ENCODE assay signal across 19 cellular contexts in the genomic region with DNA sequence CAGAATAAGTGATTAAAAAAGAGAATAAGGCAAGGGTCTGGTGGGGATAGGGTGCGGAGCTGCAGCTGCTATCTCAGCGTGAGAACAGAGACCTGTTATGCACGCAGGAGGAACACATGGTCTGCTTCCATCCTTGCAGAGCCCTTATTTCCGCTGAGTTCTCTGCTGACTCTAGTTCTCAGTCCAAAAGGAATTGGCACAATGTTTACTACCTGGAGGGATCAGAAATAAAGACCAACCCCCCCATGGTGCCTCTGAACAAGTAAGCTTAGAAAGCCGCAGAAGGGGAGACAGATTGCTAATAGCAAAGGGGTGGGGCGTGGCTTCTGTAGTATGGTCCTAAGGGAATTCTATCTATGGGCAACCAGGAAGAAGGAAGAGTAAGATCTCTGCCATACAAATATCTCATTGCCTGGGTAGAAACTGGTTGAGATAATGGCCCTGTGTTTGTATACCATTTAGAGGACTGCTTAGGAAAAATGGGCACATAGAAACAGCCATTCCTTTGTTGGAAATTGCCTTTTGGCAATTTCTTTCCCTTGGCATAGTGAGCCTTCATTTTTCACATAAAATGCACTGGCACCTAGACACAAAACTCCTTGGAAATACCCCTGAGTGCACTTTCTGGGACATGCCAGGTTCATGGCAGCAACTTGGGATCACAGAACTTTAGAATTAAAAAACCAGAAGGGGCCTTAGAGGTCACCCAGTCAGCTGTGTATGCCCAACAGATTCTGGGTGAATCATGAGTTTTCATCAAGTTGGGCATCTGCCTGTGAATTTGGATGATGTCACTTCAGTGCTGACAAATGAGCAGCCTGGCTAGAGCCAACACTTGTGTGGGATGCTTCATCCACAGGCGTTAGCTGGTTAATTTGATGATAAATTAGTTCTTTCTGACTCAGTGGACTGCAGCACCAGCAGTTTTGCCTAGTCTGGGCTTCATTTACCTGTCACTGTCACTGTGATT. TPM values are rescaled to one million over a fixed set of nuclear protein-coding genes. Genes with fewer than 3 reads are reported as not detected.
DNase-seq lines count a peak whose midpoint lies in the region; ATAC-seq and TF ChIP-seq lines count a peak whose summit lies in the region.
"Had no signal": no experiment of that assay in that cellular context is flagged by ENCODE, and none has a peak within 500 bp of the region (broad histone marks: within the 10 kb centered on the region; RNA-seq: fewer than 3 reads in every experiment).

No MANE protein-coding gene starts in this region.

- in situ Hi-C loops in GM23248 (cut with MboI): no loop called here
- in situ Hi-C loops in ACHN (cut with HindIII; ENCODE audit: low pct_ligation_motif_present, low pct_unique_long_range_greater_than_20kb, low sequenced_read_pairs): no loop called here

- H3K9me2 ChIP-seq in GM23248 (ENCODE audit: insufficient read depth): no peaks in the 10 kb centered on the region

- DNase-seq in AG10803 (ENCODE audit: low read depth): peak; percentile 10
- DNase-seq in GM23248: peak; percentile 81
- peak; percentile 93 to 98 for DNase-seq in NCI-H446 (lab: John Stamatoyannopoulos, UW)
- peak; percentile 9 for DNase-seq in fibroblast of peridontal ligament (ENCODE audit: extremely low read depth)
- DNase-seq in SW 1271 (lab: John Stamatoyannopoulos, UW): no peak
- DNase-seq in ACHN: no peak
- no peak for DNase-seq in NCI-H1417 treated with DMSO at 0.1 percent for 48 hours (lab: John Stamatoyannopoulos, UW)
- DNase-seq: activated CD8-positive, alpha-beta T cell treated with anti-CD3 and anti-CD28 coated beads for 36 hours; AML-193; DND-41; heart left ventricle; midbrain; NCI-H1930; stimulated activated CD4-positive, alpha-beta T cell treated with anti-CD3 and anti-CD28 coated beads, Interleukin-4, amount 100 ng/mL, for 24 hours had no signal

- H3K27ac ChIP-seq in GM23248: 0 out of 2 replicates have a peak overlapping the region, but pooled peaks have one; percentile 15
- H3K27ac ChIP-seq: coronary artery, epithelial cell of prostate, heart left ventricle had no signal

- TF ChIP-seq CTCF in AG10803 (conservative IDR thresholded peaks at IDR 0.05; ENCODE audit: low read length): no peak

- H3K36me3 ChIP-seq in GM23248 (ENCODE audit: low read depth): no peaks in the 10 kb centered on the region
- H3K36me3 ChIP-seq: heart left ventricle had no signal

- peak overlapping the region; percentile 57 for H3K4me2 ChIP-seq in GM23248 (ENCODE audit: unreplicated experiment)

- H3F3A ChIP-seq in GM23248 (ENCODE audit: insufficient read depth): peaks cover 10% of the 10 kb centered on the region

- H3K4me3 ChIP-seq in AG10803 (ENCODE audit: low read length) (no peak overlapping the region), GM23248 (no peak overlapping the region)
- H3K4me3 ChIP-seq: coronary artery, heart left ventricle had no signal

- ATAC-seq in GM21825 (IDR thresholded peaks at IDR 0.05; ENCODE audit: unreplicated experiment): no peak
- ATAC-seq: activated CD8-positive, alpha-beta T cell treated with anti-CD3 and anti-CD28 coated beads for 36 hours; HCT116; heart left ventricle; SK-N-SH treated with all-trans-retinoic acid at 6 μM for 48 hours had no signal

- H2AFZ ChIP-seq in GM23248: no peak overlapping the region

- peaks cover 36% of the 10 kb centered on the region for H3K4me1 ChIP-seq in GM23248 (ENCODE audit: insufficient read depth)
- H3K4me1 ChIP-seq: heart left ventricle had no signal

- no peaks in the 10 kb centered on the region; the same call in 1 of the 2 replicates for H3K27me3 ChIP-seq in GM23248 (replicated peaks; ENCODE audit: insufficient read depth)

- 37 to 40% methylated on average over 7 of the region's 7 CpGs for WGBS in GM23248 (ENCODE audit: low coverage in 1 of 2, low lambda C conversion rate in 2 of 2, missing lambda C conversion rate in 2 of 2), 2 experiments

- H3K79me2 ChIP-seq in GM23248 (ENCODE audit: insufficient read depth): no peaks in the 10 kb centered on the region

- H3K9ac ChIP-seq in GM23248: no peak overlapping the region

- no peaks in the 10 kb centered on the region for H3K9me3 ChIP-seq in GM23248 (ENCODE audit: low read depth)
- H3K9me3 ChIP-seq: heart left ventricle had no signal

- H4K20me1 ChIP-seq in GM23248 (ENCODE audit: insufficient read depth): no peaks in the 10 kb centered on the region

RNA-seq across cellular contexts. Expression of a gene that starts 57.4 kb away (rescaled TPM):
- not detected in 2 replicates for total RNA-seq in GM23248 (2014; rRNA removed; shearing (Covaris generic))
- not detected in 2 replicates for polyA plus RNA-seq in GM23248 (2016; fragmentation: Nextera tagmentation; extraction: Ambion mirVana)
- total RNA-seq: activated CD8-positive, alpha-beta T cell treated with anti-CD3 and anti-CD28 coated beads for 36 hours had no signal
- polyA plus RNA-seq: heart left ventricle had no signal

Comparison
In these comparisons a context has a peak if more than half of its experiments do, and no peak if none do; other contexts are left out.
1. DNase-seq: peak in AG10803 (single experiment), GM23248 (single experiment), NCI-H446 (2 of 2) and fibroblast of peridontal ligament (single experiment); none in SW 1271 (0 of 2), ACHN (single experiment) and NCI-H1417 treated with DMSO at 0.1 percent for 48 hours (single experiment).